8 cellular contexts compared by ENCODE assay signal in genomic region chr3:142447308-142447851, GRCh38. TPM values are rescaled to one million over a fixed set of nuclear protein-coding genes. Genes with fewer than 3 reads are reported as not detected.
DNase-seq lines count a peak whose midpoint lies in the region; ATAC-seq lines count a peak whose summit lies in the region.

No MANE protein-coding gene starts in this region.

- H3K9me3 Mint-ChIP-seq in activated CD8-positive, alpha-beta T cell treated with anti-CD3 and anti-CD28 coated beads, Interleukin-2, amount 10 ng/mL, durations not matched to agents 7 days and 5 days (ENCODE audit: insufficient read depth), result no peaks in the 10 kb centered on the region

- H3K4me1 ChIP-seq in effector memory CD4-positive, alpha-beta T cell (ENCODE audit: control insufficient read depth, insufficient read depth, low read length, poor library complexity, severe bottlenecking), result peaks cover 25% of the 10 kb centered on the region

- no peaks in the 10 kb centered on the region for H3K9me3 ChIP-seq in effector memory CD4-positive, alpha-beta T cell (ENCODE audit: control insufficient read depth, low read length)

- no peaks in the 10 kb centered on the region for H3K27me3 ChIP-seq in effector memory CD4-positive, alpha-beta T cell (replicated peaks; ENCODE audit: control insufficient read depth, insufficient read depth, low read length, poor library complexity, severe bottlenecking)

- peaks cover 26% of the 10 kb centered on the region for H3K4me1 Mint-ChIP-seq in activated CD8-positive, alpha-beta T cell treated with anti-CD3 and anti-CD28 coated beads, Interleukin-2, amount 10 ng/mL, durations not matched to agents 7 days and 5 days (ENCODE audit: low read depth)

- H3K4me3 ChIP-seq in effector memory CD4-positive, alpha-beta T cell (ENCODE audit: insufficient read depth, low read depth, low read length, poor library complexity, severe bottlenecking), result peak overlapping the region; percentile 89

- H3K36me3 Mint-ChIP-seq in activated CD8-positive, alpha-beta T cell treated with anti-CD3 and anti-CD28 coated beads, Interleukin-2, amount 10 ng/mL, durations not matched to agents 7 days and 5 days (ENCODE audit: low read depth), result peaks cover 42% of the 10 kb centered on the region

- DNase-seq in NCI-H1092 treated with DMSO at 0.1 percent for 48 hours (lab: John Stamatoyannopoulos, UW), result peak; percentile 64
- DNase-seq in NCI-H1092 (lab: John Stamatoyannopoulos, UW), result no peak
- DNase-seq in NCI-H345 treated with DMSO at 0.1 percent for 48 hours (lab: John Stamatoyannopoulos, UW; ENCODE audit: unreplicated experiment), result peak; percentile 23
- DNase-seq in activated CD8-positive, alpha-beta T cell treated with anti-CD3 and anti-CD28 coated beads, Interleukin-2, amount 10 ng/mL, durations not matched to agents 7 days and 5 days, result peak; percentile 66
- DNase-seq in effector memory CD4-positive, alpha-beta T cell, result peak; percentile 12 to 23 (median 21)
- DNase-seq in medulla oblongata (ENCODE audit: extremely low spot score), result peak; percentile 44
- DNase-seq in stimulated activated CD8-positive, alpha-beta memory T cell treated with anti-CD3 and anti-CD28 coated beads, Interleukin-15, amount 100 ng/mL, for 48 hours (ENCODE audit: low read depth in 2 of 2), result peak; percentile 19 to 41

- peak overlapping the region; percentile 88 for H3K4me3 Mint-ChIP-seq in activated CD8-positive, alpha-beta T cell treated with anti-CD3 and anti-CD28 coated beads, Interleukin-2, amount 10 ng/mL, durations not matched to agents 7 days and 5 days

- no peaks in the 10 kb centered on the region for H3K36me3 ChIP-seq in effector memory CD4-positive, alpha-beta T cell (ENCODE audit: control insufficient read depth, insufficient read depth, low read length)

- H3K27me3 Mint-ChIP-seq in activated CD8-positive, alpha-beta T cell treated with anti-CD3 and anti-CD28 coated beads, Interleukin-2, amount 10 ng/mL, durations not matched to agents 7 days and 5 days (ENCODE audit: low read depth), result no peaks in the 10 kb centered on the region

- POLR2A ChIA-PET in activated CD8-positive, alpha-beta T cell treated with anti-CD3 and anti-CD28 coated beads, Interleukin-2, amount 10 ng/mL, durations not matched to agents 7 days and 5 days (lab: Charles Lee), result interaction anchor here (0.5 to 3.6 kb wide), 5 partner anchors 8 to 132 kb away, joined by 3 to 21 read pairs (median 3); partner anchors contain the start of gene ATR

- ATAC-seq in HG02798 (IDR thresholded peaks at IDR 0.05; ENCODE audit: poor library complexity, unreplicated experiment), result peak; percentile 26
- ATAC-seq in activated CD8-positive, alpha-beta T cell treated with anti-CD3 and anti-CD28 coated beads, Interleukin-2, amount 10 ng/mL, durations not matched to agents 7 days and 5 days, result peak; percentile 56

- CTCF ChIA-PET in activated CD8-positive, alpha-beta T cell treated with anti-CD3 and anti-CD28 coated beads, Interleukin-2, amount 10 ng/mL, durations not matched to agents 7 days and 5 days (lab: Charles Lee), result no interaction called here

- H3K27ac ChIP-seq in effector memory CD4-positive, alpha-beta T cell (ENCODE audit: insufficient read depth, low read length, poor library complexity, severe bottlenecking), result peak overlapping the region; percentile 96

- peak overlapping the region; percentile 96 for H3K27ac Mint-ChIP-seq in activated CD8-positive, alpha-beta T cell treated with anti-CD3 and anti-CD28 coated beads, Interleukin-2, amount 10 ng/mL, durations not matched to agents 7 days and 5 days

RNA-seq across cellular contexts. Expression of gene XRN1, which starts 0.5 kb away (rescaled TPM):
- 10 to 100 TPM; 58.0 to 59.6 TPM for total RNA-seq in activated CD8-positive, alpha-beta T cell treated with anti-CD3 and anti-CD28 coated beads, Interleukin-2, amount 10 ng/mL, durations not matched to agents 7 days and 5 days
